ENCODE assay signal across 13 cellular contexts in the genomic region with DNA sequence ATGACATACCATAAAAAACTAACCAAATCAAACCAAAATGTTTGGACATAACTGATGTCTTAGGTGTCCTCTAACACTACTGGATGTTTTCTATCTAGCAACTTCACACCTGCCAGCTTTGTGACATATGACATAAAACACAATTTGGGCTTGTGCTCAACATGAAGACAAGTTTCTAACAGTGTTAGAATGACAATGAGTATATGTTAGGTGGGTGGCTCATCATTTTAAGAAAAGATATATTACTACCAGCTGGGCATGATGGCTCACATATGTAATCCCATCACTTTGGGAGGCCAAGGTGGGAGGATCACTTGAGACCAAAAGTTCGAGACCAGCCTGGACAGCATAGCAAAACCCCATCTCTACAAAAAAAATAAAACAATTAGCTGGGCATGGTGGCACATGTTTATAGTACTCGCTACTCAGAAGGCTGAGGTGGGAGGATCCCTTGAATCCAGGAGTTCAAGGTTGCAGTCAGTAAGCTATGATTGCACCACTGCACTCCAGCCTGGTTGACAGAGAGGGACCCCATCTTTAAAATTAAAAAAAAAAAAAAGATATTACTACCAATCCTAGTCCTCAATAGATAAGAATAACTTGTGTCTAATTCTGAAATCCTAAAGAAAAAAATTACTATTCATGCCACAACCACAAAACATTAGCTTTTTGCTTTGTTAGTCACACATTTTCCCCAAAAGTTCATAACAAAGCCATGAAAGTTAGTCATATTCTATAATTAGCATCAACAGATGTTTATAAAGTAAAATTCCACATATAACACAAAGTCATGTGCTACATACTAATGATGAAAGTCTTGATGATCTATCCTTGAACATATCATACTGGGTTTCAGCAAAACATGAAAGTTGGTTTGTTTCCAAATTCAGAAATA. TPM values are rescaled to one million over a fixed set of nuclear protein-coding genes. Genes with fewer than 3 reads are reported as not detected.
DNase-seq lines count a peak whose midpoint lies in the region; ATAC-seq and TF ChIP-seq lines count a peak whose summit lies in the region.
"Had no signal": no experiment of that assay in that cellular context is flagged by ENCODE, and none has a peak within 500 bp of the region (broad histone marks: within the 10 kb centered on the region; RNA-seq: fewer than 3 reads in every experiment).

No MANE protein-coding gene starts in this region.

- DNase-seq in activated naive CD8-positive, alpha-beta T cell treated with anti-CD3 and anti-CD28 coated beads for 36 hours, result no peak
- DNase-seq in ascending aorta (ENCODE audit: low spot score in 2 of 2), result no peak
- DNase-seq in glomerular endothelial cell (ENCODE audit: extremely low read depth, low read depth, low spot score), result peak; percentile 47
- DNase-seq in aorta, result no peak
- no peak for DNase-seq in HEK293T (ENCODE audit: extremely low spot score)
- DNase-seq in SHP77 treated with DMSO at 0.1 percent for 48 hours (lab: John Stamatoyannopoulos, UW), result no peak
- DNase-seq: activated CD4-positive, alpha-beta T cell treated with anti-CD3 and anti-CD28 coated beads, Interleukin-2, amount 50 U/mL, for 1 hour; NCI-H1930 had no signal

- H3K27ac ChIP-seq in ascending aorta (peak overlapping the region; percentile 80 to 82), aorta (ENCODE audit: low read depth in 1 of 2, low read length in 2 of 2) (peak overlapping the region; percentile 79 to 89)

- H3K36me3 ChIP-seq in ascending aorta, result no peaks in the 10 kb centered on the region
- no peaks in the 10 kb centered on the region for H3K36me3 ChIP-seq in aorta (ENCODE audit: control insufficient read depth in 1 of 2, insufficient read depth in 2 of 2, low read length in 1 of 2)
- H3K36me3 ChIP-seq: HAP-1 had no signal

- H3K9me3 ChIP-seq in ascending aorta, result no peaks in the 10 kb centered on the region
- H3K9me3 ChIP-seq in aorta (ENCODE audit: control insufficient read depth, low read length), result no peaks in the 10 kb centered on the region
- H3K9me3 ChIP-seq: HAP-1 had no signal

- POLR2A ChIA-PET in HEK293T (lab: Yijun Ruan, JAX), result no interaction called here

- no peak for TF ChIP-seq CTCF in ascending aorta (IDR thresholded peaks at IDR 0.05)

- H3K36me3 Mint-ChIP-seq in activated naive CD8-positive, alpha-beta T cell, result peaks cover 15% of the 10 kb centered on the region
- H3K36me3 Mint-ChIP-seq in activated naive CD8-positive, alpha-beta T cell treated with anti-CD3 and anti-CD28 coated beads for 36 hours, result no peaks in the 10 kb centered on the region

- no peak overlapping the region for H3K4me3 ChIP-seq in ascending aorta
- no peak overlapping the region for H3K4me3 ChIP-seq in aorta (ENCODE audit: low read length in 2 of 2)
- H3K4me3 ChIP-seq: HAP-1 had no signal

- H3K4me1 Mint-ChIP-seq in activated naive CD8-positive, alpha-beta T cell (ENCODE audit: low read depth), result peaks cover 19% of the 10 kb centered on the region
- H3K4me1 Mint-ChIP-seq in activated naive CD8-positive, alpha-beta T cell treated with anti-CD3 and anti-CD28 coated beads for 36 hours, result peaks cover 23% of the 10 kb centered on the region

- H3K4me3 Mint-ChIP-seq in activated naive CD8-positive, alpha-beta T cell, result no peak overlapping the region
- no peak overlapping the region for H3K4me3 Mint-ChIP-seq in activated naive CD8-positive, alpha-beta T cell treated with anti-CD3 and anti-CD28 coated beads for 36 hours
- H3K4me3 Mint-ChIP-seq: dendritic cell treated with granulocyte-macrophage colony-stimulating factor and Interleukin-4, amounts not matched to agents 40 ng/mL and 50 ng/mL, for 4 days had no signal

- H3K27me3 Mint-ChIP-seq in activated naive CD8-positive, alpha-beta T cell, result no peaks in the 10 kb centered on the region
- no peaks in the 10 kb centered on the region for H3K27me3 Mint-ChIP-seq in activated naive CD8-positive, alpha-beta T cell treated with anti-CD3 and anti-CD28 coated beads for 36 hours
- H3K27me3 Mint-ChIP-seq: dendritic cell treated with granulocyte-macrophage colony-stimulating factor and Interleukin-4, amounts not matched to agents 40 ng/mL and 50 ng/mL, for 4 days had no signal

- H3K27ac Mint-ChIP-seq in activated naive CD8-positive, alpha-beta T cell, result peak overlapping the region; percentile 61
- H3K27ac Mint-ChIP-seq in activated naive CD8-positive, alpha-beta T cell treated with anti-CD3 and anti-CD28 coated beads for 36 hours, result no peak overlapping the region
- H3K27ac Mint-ChIP-seq: dendritic cell treated with granulocyte-macrophage colony-stimulating factor and Interleukin-4, amounts not matched to agents 40 ng/mL and 50 ng/mL, for 4 days had no signal

- no peaks in the 10 kb centered on the region for H3K9me3 Mint-ChIP-seq in activated naive CD8-positive, alpha-beta T cell (ENCODE audit: low read depth)
- H3K9me3 Mint-ChIP-seq in activated naive CD8-positive, alpha-beta T cell treated with anti-CD3 and anti-CD28 coated beads for 36 hours, result no peaks in the 10 kb centered on the region
- H3K9me3 Mint-ChIP-seq: dendritic cell treated with granulocyte-macrophage colony-stimulating factor and Interleukin-4, amounts not matched to agents 40 ng/mL and 50 ng/mL, for 4 days had no signal

- H3K27me3 ChIP-seq in ascending aorta (no peaks in the 10 kb centered on the region), aorta (ENCODE audit: control insufficient read depth in 1 of 2, insufficient read depth in 2 of 2, low read length in 1 of 2) (no peaks in the 10 kb centered on the region)

- intact Hi-C loops in ascending aorta (cut with DNase I), result loop anchor here (5.0 kb wide), 2 partner anchors 42 to 57 kb away; no protein-coding TSS in a partner anchor
- intact Hi-C loops in aorta (cut with DNase I), result loop anchor here (5.0 kb wide), 2 partner anchors 37 to 67 kb away; no protein-coding TSS in a partner anchor

- H3K4me1 ChIP-seq in ascending aorta, result peaks cover 3 to 33% of the 10 kb centered on the region in 2 donors
- H3K4me1 ChIP-seq in aorta (ENCODE audit: control insufficient read depth in 1 of 2, insufficient read depth in 2 of 2, low read length in 2 of 2), result peaks cover 5 to 6% of the 10 kb centered on the region in 2 donors
- H3K4me1 ChIP-seq: HAP-1 had no signal

- ATAC-seq in aorta (ENCODE audit: low FRiP score) (no peak), HG03135 (IDR thresholded peaks at IDR 0.05; ENCODE audit: unreplicated experiment) (no peak)
- ATAC-seq: Panc1 had no signal

- CTCF ChIA-PET in HEK293T (lab: Yijun Ruan, JAX), result no interaction called here

- 88% methylated on average over 2 of the region's 2 CpGs for WGBS in aorta, 2 donors

TF ChIP-seq in HEK293T, 16 proteins besides CTCF, POLR2A, EP300 and RAD21:
- TF ChIP-seq CTBP1 (IDR thresholded peaks at IDR 0.05; ENCODE audit: borderline replicate concordance) (no peak), ELF4 (IDR thresholded peaks at IDR 0.05) (no peak), TARDBP (IDR thresholded peaks at IDR 0.05) (no peak), SUZ12 (IDR thresholded peaks at IDR 0.05) (no peak)

RNA-seq across cellular contexts. Expression of a gene that starts 59.9 kb away (rescaled TPM):
- 10 to 100 TPM; 22.4 to 23.2 TPM for total RNA-seq in activated naive CD8-positive, alpha-beta T cell treated with anti-CD3 and anti-CD28 coated beads for 36 hours
- total RNA-seq in ascending aorta, result 42.8 TPM
- total RNA-seq in glomerular endothelial cell, result 55.5 and 57.9 TPM in 2 replicates
- 10 to 100 TPM; 62.9 to 96.9 TPM for total RNA-seq in aorta
- polyA plus RNA-seq in aorta, result 10 to 100 TPM; 44.5 to 51.1 TPM
